ENCODE assay signal across 20 cellular contexts in genomic region chr3:1190576-1190975, GRCh38.
"Had no signal": no experiment of that assay in that cellular context is flagged by ENCODE, and none has a peak within 500 bp of the region (broad histone marks: within the 10 kb centered on the region; RNA-seq: fewer than 3 reads in every experiment).

No MANE protein-coding gene starts in this region.

- H3K4me1 Mint-ChIP-seq: activated naive CD8-positive, alpha-beta T cell treated with anti-CD3 and anti-CD28 coated beads, Interleukin-2, amount 50 U/mL, for 24 hours; activated T-helper 17 cell treated with anti-CD3 and anti-CD28 coated beads, Interleukin-2, amount 50 U/mL, for 72 hours; naive B cell; T-cell had no signal

- H3K27ac Mint-ChIP-seq: activated naive CD8-positive, alpha-beta T cell treated with anti-CD3 and anti-CD28 coated beads, Interleukin-2, amount 50 U/mL, for 24 hours; activated T-helper 17 cell treated with anti-CD3 and anti-CD28 coated beads, Interleukin-2, amount 50 U/mL, for 72 hours; naive B cell; neural progenitor cell; T-cell had no signal

- ATAC-seq: activated naive CD8-positive, alpha-beta T cell treated with anti-CD3 and anti-CD28 coated beads, Interleukin-2, amount 50 U/mL, for 24 hours; activated T-helper 17 cell treated with anti-CD3 and anti-CD28 coated beads, Interleukin-2, amount 50 U/mL, for 72 hours; left colon; pancreas; stimulated activated naive CD8-positive, alpha-beta T cell treated with anti-CD3 and anti-CD28 coated beads, Interleukin-15, Interleukin-2, amounts not matched to agents 100 U/mL and 50 U/mL, for 24 hours; T-cell had no signal

- H3K9ac ChIP-seq: neural progenitor cell had no signal

- H3K27me3 Mint-ChIP-seq: activated naive CD8-positive, alpha-beta T cell treated with anti-CD3 and anti-CD28 coated beads, Interleukin-2, amount 50 U/mL, for 24 hours; activated T-helper 17 cell treated with anti-CD3 and anti-CD28 coated beads, Interleukin-2, amount 50 U/mL, for 72 hours; naive B cell; T-cell had no signal

- H3K36me3 Mint-ChIP-seq: naive B cell, neural progenitor cell, T-cell had no signal

- H3K36me3 ChIP-seq: ascending aorta, neural progenitor cell, pancreas, suprapubic skin had no signal

- H3K4me3 Mint-ChIP-seq: activated naive CD8-positive, alpha-beta T cell treated with anti-CD3 and anti-CD28 coated beads, Interleukin-2, amount 50 U/mL, for 24 hours; activated T-helper 17 cell treated with anti-CD3 and anti-CD28 coated beads, Interleukin-2, amount 50 U/mL, for 72 hours; naive B cell; neural progenitor cell; T-cell had no signal

- H3K9me3 ChIP-seq: ascending aorta, pancreas, suprapubic skin had no signal

- H3K4me3 ChIP-seq: ascending aorta, neural progenitor cell, pancreas, suprapubic skin had no signal

- H3K4me2 ChIP-seq: neural progenitor cell had no signal

- H3K9me3 Mint-ChIP-seq: neural progenitor cell had no signal

- H3K27me3 ChIP-seq: ascending aorta, neural progenitor cell, pancreas, suprapubic skin had no signal

- DNase-seq: activated CD4-positive, alpha-beta T cell treated with anti-CD3 and anti-CD28 coated beads for 1 hour; activated CD4-positive, alpha-beta T cell treated with anti-CD3 and anti-CD28 coated beads, Interleukin-2, amount 50 U/mL, for 4 hours; activated naive CD4-positive, alpha-beta T cell treated with Interleukin-2 at 50 U/mL for 16 hours; activated naive CD8-positive, alpha-beta T cell treated with anti-CD3 and anti-CD28 coated beads, Interleukin-2, amount 50 U/mL, for 24 hours; caudate nucleus; erythroblast; glutamatergic neuron; left colon; naive B cell; pancreas; stimulated activated CD4-positive, alpha-beta T cell treated with anti-CD3 and anti-CD28 coated beads, Interleukin-4, amount 100 ng/mL, for 24 hours; stimulated activated naive CD8-positive, alpha-beta T cell treated with anti-CD3 and anti-CD28 coated beads, Interleukin-15, Interleukin-2, amounts not matched to agents 100 U/mL and 50 U/mL, for 24 hours; T-cell; T1000; trophoblast cell had no signal

- H2AFZ ChIP-seq: neural progenitor cell had no signal

- H3K27ac ChIP-seq: ascending aorta, neural progenitor cell, pancreas, suprapubic skin had no signal

- H3K4me1 ChIP-seq: ascending aorta, pancreas, suprapubic skin had no signal

- FAIRE-seq: colon, pancreas had no signal
